17 cellular contexts compared by ENCODE assay signal in the genomic region with DNA sequence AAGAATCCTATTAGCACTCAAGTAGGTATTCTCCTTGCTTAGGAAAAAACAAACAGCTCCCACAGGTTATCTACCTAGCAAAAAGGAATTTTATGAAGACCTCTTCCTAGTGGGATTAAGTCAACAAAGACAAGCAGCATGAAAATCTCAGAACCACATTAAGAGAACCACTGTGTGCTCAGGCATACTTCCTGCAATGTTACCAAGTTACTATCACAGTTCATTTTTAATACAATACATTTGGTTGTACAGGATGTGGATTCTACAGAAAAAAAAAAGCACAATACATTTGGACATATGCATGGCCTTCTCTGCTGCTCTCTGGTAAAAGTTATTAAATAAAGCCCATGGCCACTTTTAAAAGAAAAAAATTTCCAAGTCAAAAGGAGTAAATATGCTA.
"Had no signal": no experiment of that assay in that cellular context is flagged by ENCODE, and none has a peak within 500 bp of the region (broad histone marks: within the 10 kb centered on the region; RNA-seq: fewer than 3 reads in every experiment).

No MANE protein-coding gene starts in this region.

- H3K27me3 ChIP-seq: cardiac muscle cell, foreskin keratinocyte, hepatocyte, right atrium auricular region, thyroid gland had no signal

- H3K4me2 ChIP-seq: hepatocyte had no signal

- H3K36me3 ChIP-seq: cardiac muscle cell, prostate gland, right atrium auricular region, thyroid gland had no signal

- H3K9me3 ChIP-seq: prostate gland, right atrium auricular region, thyroid gland had no signal

- H3K9me3 Mint-ChIP-seq: activated T-cell treated with anti-CD3 and anti-CD28 coated beads, Interleukin-2, amount 50 U/mL, for 24 hours; activated T-helper 2 cell treated with anti-CD3 and anti-CD28 coated beads, Interferon-gamma antibody, Interleukin-2, Interleukin-4, amounts not matched to agents 10 μg/mL and 5 μg/mL and 100 μg/mL, durations not matched to agents 14 hours and 24 hours and 36 hours; nephron progenitor cell had no signal

- ATAC-seq: activated CD8-positive, alpha-beta T cell treated with anti-CD3 and anti-CD28 coated beads, Interleukin-2, amount 10 ng/mL, durations not matched to agents 7 days and 5 days; foreskin keratinocyte had no signal

- H2AFZ ChIP-seq: hepatocyte had no signal

- H3K4me3 Mint-ChIP-seq: activated CD8-positive, alpha-beta T cell treated with anti-CD3 and anti-CD28 coated beads, Interleukin-2, amount 10 ng/mL, durations not matched to agents 7 days and 5 days; activated naive CD8-positive, alpha-beta T cell treated with anti-CD3 and anti-CD28 coated beads, Interleukin-2, amount 10 ng/mL, durations not matched to agents 7 days and 5 days; activated T-cell treated with anti-CD3 and anti-CD28 coated beads, Interleukin-2, amount 50 U/mL, for 24 hours; nephron progenitor cell had no signal

- H3K4me3 ChIP-seq: cardiac muscle cell, hepatocyte, prostate gland, right atrium auricular region, thyroid gland had no signal

- H3K4me1 ChIP-seq: prostate gland had no signal

- H3K36me3 Mint-ChIP-seq: activated naive CD8-positive, alpha-beta T cell treated with anti-CD3 and anti-CD28 coated beads, Interleukin-2, amount 10 ng/mL, durations not matched to agents 7 days and 5 days had no signal

- H3K27me3 Mint-ChIP-seq: activated naive CD8-positive, alpha-beta T cell treated with anti-CD3 and anti-CD28 coated beads, Interleukin-2, amount 10 ng/mL, durations not matched to agents 7 days and 5 days; activated T-cell treated with anti-CD3 and anti-CD28 coated beads, Interleukin-2, amount 50 U/mL, for 24 hours had no signal

- H3K27ac Mint-ChIP-seq: activated CD8-positive, alpha-beta T cell treated with anti-CD3 and anti-CD28 coated beads, Interleukin-2, amount 10 ng/mL, durations not matched to agents 7 days and 5 days; activated naive CD8-positive, alpha-beta T cell treated with anti-CD3 and anti-CD28 coated beads, Interleukin-2, amount 10 ng/mL, durations not matched to agents 7 days and 5 days; activated T-cell treated with anti-CD3 and anti-CD28 coated beads, Interleukin-2, amount 50 U/mL, for 24 hours; activated T-helper 2 cell treated with anti-CD3 and anti-CD28 coated beads, Interferon-gamma antibody, Interleukin-2, Interleukin-4, amounts not matched to agents 10 μg/mL and 5 μg/mL and 100 μg/mL, durations not matched to agents 14 hours and 24 hours and 36 hours had no signal

- DNase-seq: activated CD4-positive, alpha-beta T cell treated with anti-CD3 and anti-CD28 coated beads for 48 hours; activated CD4-positive, CD25-positive, alpha-beta regulatory T cell; activated CD8-positive, alpha-beta T cell treated with anti-CD3 and anti-CD28 coated beads, Interleukin-2, amount 10 ng/mL, durations not matched to agents 7 days and 5 days; activated naive CD4-positive, alpha-beta T cell treated with Interleukin-2 at 50 U/mL for 16 hours; activated naive CD8-positive, alpha-beta T cell treated with anti-CD3 and anti-CD28 coated beads, Interleukin-2, amount 10 ng/mL, durations not matched to agents 7 days and 5 days; activated T-cell treated with anti-CD3 and anti-CD28 coated beads, Interleukin-2, amount 50 U/mL, for 24 hours; amygdala; foreskin keratinocyte; nephron progenitor cell; stimulated activated CD4-positive, alpha-beta T cell treated with anti-CD3 and anti-CD28 coated beads, Interleukin-2, amount 100 ng/mL, for 24 hours; stimulated activated naive CD4-positive, alpha-beta T cell treated with Interleukin-2 at 50 U/mL for 16 hours; thyroid gland had no signal

- H3K27ac ChIP-seq: cardiac muscle cell, foreskin keratinocyte, hepatocyte, prostate gland, right atrium auricular region, thyroid gland had no signal
